25 cellular contexts compared by ENCODE assay signal in genomic region chr3:73604491-73604890, GRCh38. TPM values are rescaled to one million over a fixed set of nuclear protein-coding genes. Genes with fewer than 3 reads are reported as not detected.
A peak's percentile ranks its signal among the peaks of the same experiment; 100 is the strongest.
DNase-seq lines count a peak whose midpoint lies in the region; ATAC-seq, FAIRE-seq and TF ChIP-seq lines count a peak whose summit lies in the region.
"Had no signal": no experiment of that assay in that cellular context is flagged by ENCODE, and none has a peak within 500 bp of the region (broad histone marks: within the 10 kb centered on the region; RNA-seq: fewer than 3 reads in every experiment).

No MANE protein-coding gene starts in this region.

- H3K9me3 Mint-ChIP-seq in astrocyte (ENCODE audit: unreplicated experiment) = no peaks in the 10 kb centered on the region
- H3K9me3 Mint-ChIP-seq in MCF 10A (ENCODE audit: unreplicated experiment) = no peaks in the 10 kb centered on the region
- no peaks in the 10 kb centered on the region for H3K9me3 Mint-ChIP-seq in activated CD4-positive, alpha-beta memory T cell treated with anti-CD3 and anti-CD28 coated beads for 36 hours
- H3K9me3 Mint-ChIP-seq: activated CD4-positive, alpha-beta memory T cell treated with anti-CD3 and anti-CD28 coated beads, Interleukin-2, amount 10 ng/mL, durations not matched to agents 7 days and 5 days had no signal

- no peak overlapping the region for H3K4me3 Mint-ChIP-seq in astrocyte (ENCODE audit: unreplicated experiment)
- H3K4me3 Mint-ChIP-seq in MCF 10A (ENCODE audit: unreplicated experiment) = no peak overlapping the region
- no peak overlapping the region for H3K4me3 Mint-ChIP-seq in activated CD4-positive, alpha-beta memory T cell treated with anti-CD3 and anti-CD28 coated beads for 36 hours
- H3K4me3 Mint-ChIP-seq: activated CD4-positive, alpha-beta memory T cell treated with anti-CD3 and anti-CD28 coated beads, Interleukin-2, amount 10 ng/mL, durations not matched to agents 7 days and 5 days; CD4-positive, alpha-beta memory T cell had no signal

- TF ChIP-seq CTCF in astrocyte (IDR thresholded peaks at IDR 0.05; ENCODE audit: insufficient read depth, low read depth, low read length) (no peak), fibroblast of mammary gland (conservative IDR thresholded peaks at IDR 0.05; ENCODE audit: control insufficient read depth, insufficient read depth, low read depth, low read length) (no peak), psoas muscle (IDR thresholded peaks at IDR 0.05) (no peak), MCF 10A (IDR thresholded peaks at IDR 0.05; ENCODE audit: unreplicated experiment) (no peak)

- POLR2A ChIA-PET in MCF 10A (lab: Yijun Ruan, JAX) = no interaction called here
- POLR2A ChIA-PET in activated CD4-positive, alpha-beta memory T cell treated with anti-CD3 and anti-CD28 coated beads for 36 hours (lab: Charles Lee) = no interaction called here

- 15 to 60% (median 45%) methylated on average over 1 of the region's 1 CpG for WGBS in psoas muscle, 3 donors

- BruUV-seq in MCF 10A (replicated peaks; lab: Mats Ljungman, UMichigan) = no TSS peak

- FAIRE-seq in astrocyte (lab: Jason Lieb, UNC) = no peak
- FAIRE-seq: G401.6, GM18507, kidney had no signal

- no peak overlapping the region for H2AFZ ChIP-seq in astrocyte (ENCODE audit: low read depth, low read length)

- H3K4me3 ChIP-seq in astrocyte (ENCODE audit: insufficient read depth, low read depth, low read length) (no peak overlapping the region), fibroblast of mammary gland (ENCODE audit: control insufficient read depth, low read depth, low read length) (no peak overlapping the region), psoas muscle (no peak overlapping the region)
- H3K4me3 ChIP-seq: MG63, SK-N-MC had no signal

- H3K4me1 ChIP-seq in astrocyte (ENCODE audit: insufficient read depth, low read length) = peaks cover 10% of the 10 kb centered on the region
- H3K4me1 ChIP-seq in psoas muscle = peaks cover 79% of the 10 kb centered on the region

- H3K9me3 ChIP-seq in astrocyte (ENCODE audit: insufficient read depth, low read depth, low read length) (no peaks in the 10 kb centered on the region), psoas muscle (no peaks in the 10 kb centered on the region)
- H3K9me3 ChIP-seq: MG63 had no signal

- H3K27me3 Mint-ChIP-seq in astrocyte (ENCODE audit: low read depth, unreplicated experiment) = no peaks in the 10 kb centered on the region
- no peaks in the 10 kb centered on the region for H3K27me3 Mint-ChIP-seq in MCF 10A (ENCODE audit: insufficient read depth, unreplicated experiment)
- no peaks in the 10 kb centered on the region for H3K27me3 Mint-ChIP-seq in activated CD4-positive, alpha-beta memory T cell treated with anti-CD3 and anti-CD28 coated beads for 36 hours
- H3K27me3 Mint-ChIP-seq: activated CD4-positive, alpha-beta memory T cell treated with anti-CD3 and anti-CD28 coated beads, Interleukin-2, amount 10 ng/mL, durations not matched to agents 7 days and 5 days; CD4-positive, alpha-beta memory T cell had no signal

- CTCF ChIA-PET in MCF 10A (lab: Yijun Ruan, JAX) = interaction anchor here (0.6 to 1.6 kb wide), 3 partner anchors 10 to 263 kb away, joined by 3 to 6 read pairs (median 3); no protein-coding TSS in a partner anchor
- CTCF ChIA-PET in activated CD4-positive, alpha-beta memory T cell treated with anti-CD3 and anti-CD28 coated beads for 36 hours (lab: Charles Lee) = no interaction called here

- H3K27ac Mint-ChIP-seq in astrocyte (ENCODE audit: unreplicated experiment) (no peak overlapping the region), MCF 10A (ENCODE audit: low read depth, unreplicated experiment) (no peak overlapping the region)
- H3K27ac Mint-ChIP-seq in activated CD4-positive, alpha-beta memory T cell treated with anti-CD3 and anti-CD28 coated beads for 36 hours = no peak overlapping the region
- H3K27ac Mint-ChIP-seq: activated CD4-positive, alpha-beta memory T cell treated with anti-CD3 and anti-CD28 coated beads, Interleukin-2, amount 10 ng/mL, durations not matched to agents 7 days and 5 days; CD4-positive, alpha-beta memory T cell had no signal

- H3K4me1 Mint-ChIP-seq in astrocyte (ENCODE audit: low read depth, unreplicated experiment) (peaks cover 48% of the 10 kb centered on the region), MCF 10A (ENCODE audit: insufficient read depth, unreplicated experiment) (no peaks in the 10 kb centered on the region)
- H3K4me1 Mint-ChIP-seq in activated CD4-positive, alpha-beta memory T cell treated with anti-CD3 and anti-CD28 coated beads for 36 hours (ENCODE audit: low read depth) = no peaks in the 10 kb centered on the region
- H3K4me1 Mint-ChIP-seq: activated CD4-positive, alpha-beta memory T cell treated with anti-CD3 and anti-CD28 coated beads, Interleukin-2, amount 10 ng/mL, durations not matched to agents 7 days and 5 days; CD4-positive, alpha-beta memory T cell had no signal

- H3K4me2 ChIP-seq in astrocyte (ENCODE audit: low read length) = no peak overlapping the region

- H3K27ac ChIP-seq in astrocyte (ENCODE audit: low read depth, low read length) (no peak overlapping the region), psoas muscle (peak overlapping the region; percentile 91)
- H3K27ac ChIP-seq: RWPE1, SK-N-MC had no signal

- peaks cover 3% of the 10 kb centered on the region for H3K79me2 ChIP-seq in astrocyte (ENCODE audit: insufficient read depth, low read length)

- no peak for ATAC-seq in psoas muscle
- ATAC-seq: stimulated activated naive CD8-positive, alpha-beta T cell treated with anti-CD3 and anti-CD28 coated beads, Interleukin-15, Interleukin-2, amounts not matched to agents 100 U/mL and 50 U/mL, for 24 hours had no signal

- intact Hi-C loops in psoas muscle (cut with DNase I) = loop anchor here in 1 of 2 donors (2.0 kb wide), 1 partner anchor 14 kb away; no protein-coding TSS in a partner anchor
- intact Hi-C loops in MCF 10A (cut with micrococcal nuclease) = no loop called here
- intact Hi-C loops in activated CD4-positive, alpha-beta memory T cell treated with anti-CD3 and anti-CD28 coated beads for 36 hours (cut with micrococcal nuclease) = no loop called here

- H3K27me3 ChIP-seq in astrocyte (ENCODE audit: insufficient read depth, low read length) = no peaks in the 10 kb centered on the region
- H3K27me3 ChIP-seq in psoas muscle (ENCODE audit: insufficient read depth in 3 of 3, low read length in 2 of 3) = no peaks in the 10 kb centered on the region
- H3K27me3 ChIP-seq: MG63 had no signal

- no peaks in the 10 kb centered on the region for H4K20me1 ChIP-seq in astrocyte (ENCODE audit: insufficient read depth, low read length)

- peak; percentile 92 for DNase-seq in astrocyte (ENCODE audit: low read depth)
- DNase-seq in fibroblast of mammary gland (ENCODE audit: low read depth) = peak; percentile 85
- no peak for DNase-seq in psoas muscle
- no peak for DNase-seq in NCI-H748 treated with DMSO at 0.1 percent for 48 hours (lab: John Stamatoyannopoulos, UW)
- DNase-seq in MCF 10A (ENCODE audit: unreplicated experiment) = no peak
- no peak for DNase-seq in RKO (ENCODE audit: low spot score)
- DNase-seq in activated CD4-positive, alpha-beta memory T cell treated with anti-CD3 and anti-CD28 coated beads for 36 hours = no peak
- DNase-seq: activated CD4-positive, alpha-beta memory T cell treated with anti-CD3 and anti-CD28 coated beads, Interleukin-2, amount 10 ng/mL, durations not matched to agents 7 days and 5 days; activated CD4-positive, CD25-positive, alpha-beta regulatory T cell; activated gamma-delta T cell; CD4-positive, alpha-beta memory T cell; H7; kidney; mammary epithelial cell; MG63; NCI-H1436; NCI-H524 treated with DMSO at 0.1 percent for 48 hours; nucleus accumbens; stimulated activated CD4-positive, alpha-beta T cell treated with anti-CD3 and anti-CD28 coated beads, Interleukin-4, amount 100 ng/mL, for 24 hours; stimulated activated naive CD8-positive, alpha-beta T cell treated with anti-CD3 and anti-CD28 coated beads, Interleukin-15, Interleukin-2, amounts not matched to agents 100 U/mL and 50 U/mL, for 24 hours; T1000 had no signal

- H3K36me3 ChIP-seq in astrocyte (ENCODE audit: insufficient read depth, low read length) = no peaks in the 10 kb centered on the region
- peaks cover 0 to 7% of the 10 kb centered on the region in 2 donors for H3K36me3 ChIP-seq in psoas muscle (ENCODE audit: insufficient read depth in 1 of 2, low read depth in 1 of 2)

- H3K9ac ChIP-seq in astrocyte (ENCODE audit: low read length) = no peak overlapping the region

- H3K36me3 Mint-ChIP-seq in astrocyte (ENCODE audit: low read depth, unreplicated experiment) = peaks cover 9% of the 10 kb centered on the region
- H3K36me3 Mint-ChIP-seq in MCF 10A (ENCODE audit: insufficient read depth, unreplicated experiment) = no peaks in the 10 kb centered on the region
- H3K36me3 Mint-ChIP-seq in activated CD4-positive, alpha-beta memory T cell treated with anti-CD3 and anti-CD28 coated beads for 36 hours = no peaks in the 10 kb centered on the region
- H3K36me3 Mint-ChIP-seq: CD4-positive, alpha-beta memory T cell had no signal

RNA-seq across cellular contexts. Expression of gene PDZRN3, which starts 20.2 kb away (rescaled TPM):
- total RNA-seq in astrocyte (19.8 and 25.2 TPM in 2 replicates), psoas muscle (10 to 100 TPM; 13.2 to 39.3 (median 17.2) TPM), MCF 10A (2022) (not detected in 2 replicates)
- polyA plus RNA-seq in psoas muscle = 10 to 100 TPM in 2 of 3 donors, 1 to 10 TPM in 1; 2.5 to 18.0 (median 13.4) TPM
- total RNA-seq in activated CD4-positive, alpha-beta memory T cell treated with anti-CD3 and anti-CD28 coated beads for 36 hours = not detected
- total RNA-seq: activated CD4-positive, alpha-beta memory T cell treated with anti-CD3 and anti-CD28 coated beads, Interleukin-2, amount 10 ng/mL, durations not matched to agents 7 days and 5 days; CD4-positive, alpha-beta memory T cell had no signal
- polyA plus RNA-seq: CD4-positive, alpha-beta memory T cell had no signal

Comparison
In these comparisons a context has a peak if more than half of its experiments do, and no peak if none do; other contexts are left out.
1. DNase-seq: peak in astrocyte (single experiment) and fibroblast of mammary gland (single experiment); none in psoas muscle (0 of 2), NCI-H748 treated with DMSO at 0.1 percent for 48 hours (single experiment), MCF 10A (single experiment), RKO (single experiment) and activated CD4-positive, alpha-beta memory T cell treated with anti-CD3 and anti-CD28 coated beads for 36 hours (single experiment).
2. RNA of gene PDZRN3, which starts 20.2 kb away (total RNA-seq): 19.8 to 25.2 TPM in astrocyte and 13.2 to 39.3 TPM in psoas muscle; not detected in MCF 10A and not detected in activated CD4-positive, alpha-beta memory T cell treated with anti-CD3 and anti-CD28 coated beads for 36 hours; every median in the first group is over 10 times any median in the second.